In genomic region chr2:70302195-70302546, GRCh38 we compare ENCODE assay signal across 7 cellular contexts. TPM values are rescaled to one million over a fixed set of nuclear protein-coding genes. Genes with fewer than 3 reads are reported as not detected.
A peak's percentile ranks its signal among the peaks of the same experiment; 100 is the strongest.
DNase-seq lines count a peak whose midpoint lies in the region; ATAC-seq, FAIRE-seq and TF ChIP-seq lines count a peak whose summit lies in the region.
"Not testable (repeated sequence)": the region's sequence is repeated elsewhere in the genome, so short reads cannot be mapped to it uniquely, and the experiment has no call there.

No MANE protein-coding gene starts in this region.

- H3K9me3 Mint-ChIP-seq in activated CD8-positive, alpha-beta memory T cell treated with anti-CD3 and anti-CD28 coated beads, Interleukin-2, amount 10 ng/mL, durations not matched to agents 7 days and 5 days (ENCODE audit: low read depth); natural killer cell: not testable (repeated sequence)

- DNase-seq in GM12864 (ENCODE audit: low read depth); OCI-LY7 (ENCODE audit: low spot score); activated CD8-positive, alpha-beta memory T cell treated with anti-CD3 and anti-CD28 coated beads, Interleukin-2, amount 10 ng/mL, durations not matched to agents 7 days and 5 days; bronchial epithelial cell (ENCODE audit: low read depth); heart right ventricle; natural killer cell: not testable (repeated sequence)

- peak overlapping the region in 2 of 3 donors; percentile 88 to 94 for H3K9ac ChIP-seq in skeletal muscle tissue (ENCODE audit: low read depth in 1 of 3, low read length in 3 of 3)

- not testable (repeated sequence) for H3K27ac Mint-ChIP-seq in activated CD8-positive, alpha-beta memory T cell treated with anti-CD3 and anti-CD28 coated beads, Interleukin-2, amount 10 ng/mL, durations not matched to agents 7 days and 5 days
- peak overlapping the region; percentile 79 to 83 for H3K27ac Mint-ChIP-seq in natural killer cell

- not testable (repeated sequence) for H3K9me3 ChIP-seq in OCI-LY7 (ENCODE audit: low read length); heart right ventricle; skeletal muscle tissue (ENCODE audit: control insufficient read depth in 3 of 3, low read length in 3 of 3)

- H3K27ac ChIP-seq in OCI-LY7 (ENCODE audit: low read depth, low read length, poor library complexity, severe bottlenecking); skeletal muscle tissue (ENCODE audit: low read depth, low read length): not testable (repeated sequence)
- H3K27ac ChIP-seq in heart right ventricle, result peak overlapping the region in 6 of 10 donors; percentile 66 to 94 (median 91)

- not testable (repeated sequence) for H2AFZ ChIP-seq in OCI-LY7 (ENCODE audit: low read length)

- H3K4me3 ChIP-seq in GM12864 (ENCODE audit: low read depth, low read length) (peak overlapping the region; percentile 89), OCI-LY7 (ENCODE audit: low read depth, low read length, poor library complexity, severe bottlenecking) (peak overlapping the region; percentile 84), bronchial epithelial cell (ENCODE audit: low read depth, low read length) (peak overlapping the region; percentile 96), heart right ventricle (peak overlapping the region in 9 of 10 donors; percentile 68 to 100 (median 99)), skeletal muscle tissue (ENCODE audit: low read length in 3 of 3) (peak overlapping the region; percentile 58 to 92 (median 87))

- ATAC-seq in activated CD8-positive, alpha-beta memory T cell treated with anti-CD3 and anti-CD28 coated beads, Interleukin-2, amount 10 ng/mL, durations not matched to agents 7 days and 5 days; natural killer cell: not testable (repeated sequence)
- ATAC-seq in heart right ventricle, result peak in 1 of 8 donors; percentile 6

- H3K4me2 ChIP-seq in OCI-LY7 (ENCODE audit: low read length), result 0 out of 2 replicates have a peak overlapping the region, but pooled peaks have one; percentile 78

- intact Hi-C loops in OCI-LY7 (cut with micrococcal nuclease; ENCODE audit: unreplicated experiment) (loop anchor here (2.0 to 10.0 kb wide), 2 partner anchors 577 to 647 kb away; no protein-coding TSS in a partner anchor), heart right ventricle (cut with DNase I) (loop anchor here in 8 of 10 donors (1.0 to 10.0 kb wide), 5 partner anchors 107 to 390 kb away; partner anchors contain the start of gene C2orf42 (in 1 of the 8)), natural killer cell (cut with micrococcal nuclease) (loop anchor here (5.0 to 10.0 kb wide), 2 partner anchors 390 to 643 kb away; no protein-coding TSS in a partner anchor)

- peaks cover 33% of the 10 kb centered on the region for H3K36me3 ChIP-seq in OCI-LY7 (ENCODE audit: insufficient read depth, low read length)
- not testable (repeated sequence) for H3K36me3 ChIP-seq in bronchial epithelial cell (ENCODE audit: control insufficient read depth, insufficient read depth, low read length)
- peaks cover 0 to 35% (median 8%) of the 10 kb centered on the region in 9 donors for H3K36me3 ChIP-seq in heart right ventricle
- H3K36me3 ChIP-seq in skeletal muscle tissue (ENCODE audit: control insufficient read depth in 3 of 3, insufficient read depth in 3 of 3, low read length in 3 of 3), result peaks cover 8 to 12% (median 11%) of the 10 kb centered on the region in 3 donors

- BruUV-seq in OCI-LY7 (replicated peaks; lab: Mats Ljungman, UMichigan), result not testable (repeated sequence)

- not testable (repeated sequence) for H3K9me2 ChIP-seq in OCI-LY7 (ENCODE audit: insufficient read depth, low read length)

- WGBS in heart right ventricle, 2 donors, result 45% methylated on average over 11 of the region's 11 CpGs

- H3K27me3 Mint-ChIP-seq in activated CD8-positive, alpha-beta memory T cell treated with anti-CD3 and anti-CD28 coated beads, Interleukin-2, amount 10 ng/mL, durations not matched to agents 7 days and 5 days; natural killer cell (ENCODE audit: low read depth in 2 of 2): not testable (repeated sequence)

- H4K20me1 ChIP-seq in OCI-LY7 (ENCODE audit: insufficient read depth, low read length), result not testable (repeated sequence)

- not testable (repeated sequence) for H3K79me2 ChIP-seq in OCI-LY7 (ENCODE audit: insufficient read depth, low read depth, low read length)

- peaks cover 23% of the 10 kb centered on the region for H3K36me3 Mint-ChIP-seq in activated CD8-positive, alpha-beta memory T cell treated with anti-CD3 and anti-CD28 coated beads, Interleukin-2, amount 10 ng/mL, durations not matched to agents 7 days and 5 days
- H3K36me3 Mint-ChIP-seq in natural killer cell, result not testable (repeated sequence)

- H3K4me3 Mint-ChIP-seq in activated CD8-positive, alpha-beta memory T cell treated with anti-CD3 and anti-CD28 coated beads, Interleukin-2, amount 10 ng/mL, durations not matched to agents 7 days and 5 days, result peak overlapping the region; percentile 86
- peak overlapping the region; percentile 95 for H3K4me3 Mint-ChIP-seq in natural killer cell

- POLR2A ChIA-PET in OCI-LY7 (lab: Charles Lee), result interaction anchor here (2.1 kb wide), 1 partner anchor 8 kb away, joined by 8 read pairs; the partner anchor contains the start of gene SNRPG

- CTCF ChIA-PET in OCI-LY7 (lab: Charles Lee; ENCODE audit: unreplicated experiment), result interaction anchor here (2.3 kb wide), 1 partner anchor 9 kb away, joined by 11 read pairs; the partner anchor contains the start of gene SNRPG
- CTCF ChIA-PET in activated CD8-positive, alpha-beta memory T cell treated with anti-CD3 and anti-CD28 coated beads, Interleukin-2, amount 10 ng/mL, durations not matched to agents 7 days and 5 days (lab: Charles Lee), result interaction anchor here (0.6 to 4.8 kb wide), 22 partner anchors 8 to 671 kb away, joined by 3 to 74 read pairs (median 6); partner anchors contain the start of genes C2orf42, PCYOX1 and SNRPG

- FAIRE-seq in bronchial epithelial cell (lab: Jason Lieb, UNC), result not testable (repeated sequence)

- H3K27me3 ChIP-seq in bronchial epithelial cell (ENCODE audit: control insufficient read depth, insufficient read depth, low read length); heart right ventricle; skeletal muscle tissue (ENCODE audit: control insufficient read depth in 3 of 3, insufficient read depth in 3 of 3, low read length in 3 of 3): not testable (repeated sequence)

- TF ChIP-seq CTCF in GM12864 (IDR thresholded peaks at IDR 0.05; ENCODE audit: low read depth, low read length, missing control alignments); OCI-LY7 (conservative IDR thresholded peaks at IDR 0.05; ENCODE audit: low read length); bronchial epithelial cell (IDR thresholded peaks at IDR 0.05; ENCODE audit: insufficient read depth, low read length, severe bottlenecking); natural killer cell (IDR thresholded peaks at IDR 0.05): not testable (repeated sequence)
- TF ChIP-seq CTCF in heart right ventricle (IDR thresholded peaks at IDR 0.05), result peak in 4 of 9 donors; percentile 0 to 24 (median 4)

- peaks cover 32% of the 10 kb centered on the region for H3K4me1 Mint-ChIP-seq in activated CD8-positive, alpha-beta memory T cell treated with anti-CD3 and anti-CD28 coated beads, Interleukin-2, amount 10 ng/mL, durations not matched to agents 7 days and 5 days
- H3K4me1 Mint-ChIP-seq in natural killer cell, result peaks cover 19 to 23% of the 10 kb centered on the region in 2 donors

- not testable (repeated sequence) for H3K4me1 ChIP-seq in OCI-LY7 (ENCODE audit: insufficient read depth, low read length, poor library complexity, severe bottlenecking)
- peaks cover 0 to 15% (median 13%) of the 10 kb centered on the region in 9 donors for H3K4me1 ChIP-seq in heart right ventricle
- peaks cover 7 to 11% (median 11%) of the 10 kb centered on the region in 3 donors for H3K4me1 ChIP-seq in skeletal muscle tissue (ENCODE audit: control insufficient read depth in 3 of 3, insufficient read depth in 3 of 3, low read length in 3 of 3)

RNA-seq across cellular contexts. Expression of gene FAM136A, which starts 0.3 kb away (rescaled TPM):
- total RNA-seq in OCI-LY7 (2014; rRNA removed; shearing (Covaris generic)), result 57.2 and 71.0 TPM in 2 replicates
- total RNA-seq in OCI-LY7 (2022), result 70.8 and 82.2 TPM in 2 replicates
- total RNA-seq in activated CD8-positive, alpha-beta memory T cell treated with anti-CD3 and anti-CD28 coated beads, Interleukin-2, amount 10 ng/mL, durations not matched to agents 7 days and 5 days, result 10 to 100 TPM; 39.7 to 50.2 TPM
- total RNA-seq in bronchial epithelial cell, result 21.5 and 23.4 TPM in 2 replicates
- total RNA-seq in heart right ventricle, result 10 to 100 TPM; 17.6 to 26.9 (median 21.0) TPM
- polyA plus RNA-seq in heart right ventricle, result 10 to 100 TPM; 18.3 to 29.2 TPM
- 10 to 100 TPM; 32.5 to 38.3 (median 36.6) TPM for total RNA-seq in natural killer cell
- 35.5 TPM for total RNA-seq in skeletal muscle tissue

RNA-seq across cellular contexts. Expression of gene SNRPG, which starts 8.6 kb away (rescaled TPM):
- total RNA-seq in OCI-LY7 (2014; rRNA removed; shearing (Covaris generic)), result 221 and 309 TPM in 2 replicates
- total RNA-seq in OCI-LY7 (2022) (295 and 349 TPM in 2 replicates), bronchial epithelial cell (182 and 210 TPM in 2 replicates), heart right ventricle (100 to 1,000 TPM in 8 of 10 donors, 10 to 100 TPM in 2; 89.9 to 171 (median 113) TPM), natural killer cell (10 to 100 TPM; 62.5 to 83.3 (median 73.0) TPM), skeletal muscle tissue (105 TPM)
- 100 to 1,000 TPM; 305 to 415 TPM for total RNA-seq in activated CD8-positive, alpha-beta memory T cell treated with anti-CD3 and anti-CD28 coated beads, Interleukin-2, amount 10 ng/mL, durations not matched to agents 7 days and 5 days
- polyA plus RNA-seq in heart right ventricle, result 100 to 1,000 TPM; 158 to 263 TPM

RNA-seq across cellular contexts. Expression of gene PCYOX1, which starts 44.2 kb away (rescaled TPM):
- total RNA-seq in OCI-LY7 (2014; rRNA removed; shearing (Covaris generic)), result 4.8 and 4.9 TPM in 2 replicates
- total RNA-seq in OCI-LY7 (2022) (8.5 and 10.5 TPM in 2 replicates), bronchial epithelial cell (30.9 and 31.1 TPM in 2 replicates), heart right ventricle (100 to 1,000 TPM in 1 of 10 donors, 10 to 100 TPM in 9; 72.5 to 151 (median 84.2) TPM), natural killer cell (10 to 100 TPM in 2 of 3 donors, 1 to 10 TPM in 1; 9.5 to 15.5 (median 10.9) TPM), skeletal muscle tissue (31.8 TPM)
- 10 to 100 TPM in 1 of 2 experiments, 1 to 10 TPM in 1; 9.8 to 13.5 TPM for total RNA-seq in activated CD8-positive, alpha-beta memory T cell treated with anti-CD3 and anti-CD28 coated beads, Interleukin-2, amount 10 ng/mL, durations not matched to agents 7 days and 5 days
- polyA plus RNA-seq in heart right ventricle, result 10 to 100 TPM; 10.5 to 21.3 TPM

RNA-seq across cellular contexts. Expression of gene TIA1, which starts 53.7 kb away (rescaled TPM):
- total RNA-seq in OCI-LY7 (2014; rRNA removed; shearing (Covaris generic)), result 129 and 147 TPM in 2 replicates
- 121 and 129 TPM in 2 replicates for total RNA-seq in OCI-LY7 (2022)
- 100 to 1,000 TPM; 131 to 151 TPM for total RNA-seq in activated CD8-positive, alpha-beta memory T cell treated with anti-CD3 and anti-CD28 coated beads, Interleukin-2, amount 10 ng/mL, durations not matched to agents 7 days and 5 days
- 58.7 and 81.8 TPM in 2 replicates for total RNA-seq in bronchial epithelial cell
- total RNA-seq in heart right ventricle, result 10 to 100 TPM; 33.8 to 58.1 (median 43.2) TPM
- 100 to 1,000 TPM in 1 of 2 donors, 10 to 100 TPM in 1; 18.8 to 107 TPM for polyA plus RNA-seq in heart right ventricle
- total RNA-seq in natural killer cell, result 100 to 1,000 TPM in 1 of 3 donors, 10 to 100 TPM in 2; 76.9 to 113 (median 93.2) TPM
- 136 TPM for total RNA-seq in skeletal muscle tissue
